Comparison of ENCODE assay signal across 1 cellular context in the genomic region with DNA sequence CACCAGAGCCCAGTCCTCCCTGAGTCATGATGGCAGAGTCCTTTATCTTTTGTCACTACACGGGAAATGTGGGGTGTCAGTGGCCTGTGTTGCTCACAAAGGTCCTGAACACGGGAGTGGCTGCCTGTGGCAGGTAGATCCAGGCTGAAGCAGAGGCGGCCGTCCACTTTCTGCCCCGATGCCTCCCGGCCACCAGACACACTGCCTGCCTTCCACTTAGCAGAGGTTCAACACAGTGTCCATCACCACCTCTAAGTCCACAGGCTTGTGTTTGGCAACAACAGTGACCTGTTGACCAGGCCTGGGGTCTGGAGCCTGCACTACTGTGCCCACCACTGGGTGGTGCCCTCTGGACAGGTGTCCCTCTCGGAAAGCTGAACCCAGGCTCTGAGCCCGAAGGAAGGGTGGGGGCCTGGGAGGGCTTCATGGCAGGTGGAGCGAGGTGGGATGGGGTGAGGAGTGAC.
TF ChIP-seq lines count a peak whose summit lies in the region.

No MANE protein-coding gene starts in this region.

TF ChIP-seq in HepG2, 621 proteins besides CTCF, POLR2A, EP300 and RAD21 (continued from another document):
- TF ChIP-seq NFAT5 (CRISPR knock-in tag; IDR thresholded peaks at IDR 0.05) (no peak), ZFYVE20 (CRISPR knock-in tag; IDR thresholded peaks at IDR 0.05; ENCODE audit: borderline replicate concordance, low read depth) (no peak), TGIF2 (CRISPR knock-in tag; IDR thresholded peaks at IDR 0.05) (no peak), ZNF83 (CRISPR knock-in tag; IDR thresholded peaks at IDR 0.05; ENCODE audit: borderline replicate concordance) (no peak), ZFP36L1 (CRISPR knock-in tag; IDR thresholded peaks at IDR 0.05) (no peak), ZNF557 (CRISPR knock-in tag; IDR thresholded peaks at IDR 0.05) (no peak), ARHGAP35 (CRISPR knock-in tag; IDR thresholded peaks at IDR 0.05; ENCODE audit: borderline replicate concordance) (no peak), ZNF484 (CRISPR knock-in tag; IDR thresholded peaks at IDR 0.05; ENCODE audit: borderline replicate concordance, low read depth) (no peak), POGK (CRISPR knock-in tag; conservative IDR thresholded peaks at IDR 0.05) (no peak), PTBP1 (IDR thresholded peaks at IDR 0.05; ENCODE audit: low read depth, low read length, poor library complexity, severe bottlenecking) (no peak), PHF20 (CRISPR knock-in tag; IDR thresholded peaks at IDR 0.05) (no peak), ZMYM3 (CRISPR knock-in tag; IDR thresholded peaks at IDR 0.05) (no peak), CENPX (CRISPR knock-in tag; IDR thresholded peaks at IDR 0.05) (no peak), NFE2L2 (IDR thresholded peaks at IDR 0.05; ENCODE audit: low read length) (no peak), AGO1 (IDR thresholded peaks at IDR 0.05; ENCODE audit: low read depth, low read length, poor library complexity, severe bottlenecking) (no peak), MTERF4 (CRISPR knock-in tag; IDR thresholded peaks at IDR 0.05) (no peak), HCFC1 (IDR thresholded peaks at IDR 0.05; ENCODE audit: low read depth, low read length) (no peak), THAP7 (CRISPR knock-in tag; IDR thresholded peaks at IDR 0.05) (no peak), ZNF652 (CRISPR knock-in tag; IDR thresholded peaks at IDR 0.05; ENCODE audit: borderline replicate concordance, low read depth) (no peak), NPAS2 (CRISPR knock-in tag; IDR thresholded peaks at IDR 0.05; ENCODE audit: borderline replicate concordance) (no peak), RARG (CRISPR knock-in tag; IDR thresholded peaks at IDR 0.05; ENCODE audit: low read depth) (no peak), ZNF777 (CRISPR knock-in tag; IDR thresholded peaks at IDR 0.05) (no peak), SYNCRIP (IDR thresholded peaks at IDR 0.05; ENCODE audit: insufficient read depth, low read depth, low read length) (no peak), HDAC2 (CRISPR knock-in tag; IDR thresholded peaks at IDR 0.05) (no peak), SCMH1 (CRISPR knock-in tag; IDR thresholded peaks at IDR 0.05; ENCODE audit: borderline replicate concordance) (no peak), DBP (CRISPR knock-in tag; IDR thresholded peaks at IDR 0.05; ENCODE audit: not compliant biosample characterization) (no peak), RBFOX2 (IDR thresholded peaks at IDR 0.05; ENCODE audit: low read depth, low read length) (no peak), NAIF1 (CRISPR knock-in tag; IDR thresholded peaks at IDR 0.05; ENCODE audit: borderline replicate concordance) (no peak), ZNF614 (CRISPR knock-in tag; IDR thresholded peaks at IDR 0.05; ENCODE audit: borderline replicate concordance) (no peak), PAXIP1 (CRISPR knock-in tag; conservative IDR thresholded peaks at IDR 0.05) (no peak), HDAC1 (CRISPR knock-in tag; IDR thresholded peaks at IDR 0.05) (no peak), NR2F1 (CRISPR knock-in tag; IDR thresholded peaks at IDR 0.05) (peak in 1 of 2 experiments; percentile 45; a peak in 1 of 4 replicates), ZNF549 (CRISPR knock-in tag; IDR thresholded peaks at IDR 0.05) (no peak), FOSL1 (CRISPR knock-in tag; IDR thresholded peaks at IDR 0.05; ENCODE audit: borderline replicate concordance) (no peak), HNRNPL (IDR thresholded peaks at IDR 0.05; ENCODE audit: low read depth, low read length) (0 out of 2 replicates have a peak, but pooled peaks have one; percentile 26), ZNF143 (CRISPR knock-in tag; IDR thresholded peaks at IDR 0.05) (no peak), ZFP90 (CRISPR knock-in tag; IDR thresholded peaks at IDR 0.05; ENCODE audit: borderline replicate concordance) (no peak), SMAD1 (CRISPR knock-in tag; IDR thresholded peaks at IDR 0.05; ENCODE audit: borderline replicate concordance, low read depth) (no peak)
- TF ChIP-seq, protein P1, sequence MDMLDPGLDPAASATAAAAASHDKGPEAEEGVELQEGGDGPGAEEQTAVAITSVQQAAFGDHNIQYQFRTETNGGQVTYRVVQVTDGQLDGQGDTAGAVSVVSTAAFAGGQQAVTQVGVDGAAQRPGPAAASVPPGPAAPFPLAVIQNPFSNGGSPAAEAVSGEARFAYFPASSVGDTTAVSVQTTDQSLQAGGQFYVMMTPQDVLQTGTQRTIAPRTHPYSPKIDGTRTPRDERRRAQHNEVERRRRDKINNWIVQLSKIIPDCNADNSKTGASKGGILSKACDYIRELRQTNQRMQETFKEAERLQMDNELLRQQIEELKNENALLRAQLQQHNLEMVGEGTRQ (IDR thresholded peaks at IDR 0.05; ENCODE audit: low read depth, low read length), result no peak
- TF ChIP-seq, protein P1 (CRISPR knock-in tag; IDR thresholded peaks at IDR 0.05; ENCODE audit: borderline replicate concordance), result no peak
- TF ChIP-seq, protein P2, sequence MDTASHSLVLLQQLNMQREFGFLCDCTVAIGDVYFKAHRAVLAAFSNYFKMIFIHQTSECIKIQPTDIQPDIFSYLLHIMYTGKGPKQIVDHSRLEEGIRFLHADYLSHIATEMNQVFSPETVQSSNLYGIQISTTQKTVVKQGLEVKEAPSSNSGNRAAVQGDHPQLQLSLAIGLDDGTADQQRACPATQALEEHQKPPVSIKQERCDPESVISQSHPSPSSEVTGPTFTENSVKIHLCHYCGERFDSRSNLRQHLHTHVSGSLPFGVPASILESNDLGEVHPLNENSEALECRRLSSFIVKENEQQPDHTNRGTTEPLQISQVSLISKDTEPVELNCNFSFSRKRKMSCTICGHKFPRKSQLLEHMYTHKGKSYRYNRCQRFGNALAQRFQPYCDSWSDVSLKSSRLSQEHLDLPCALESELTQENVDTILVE (CRISPR knock-in tag; IDR thresholded peaks at IDR 0.05), result no peak
- TF ChIP-seq, protein P3, sequence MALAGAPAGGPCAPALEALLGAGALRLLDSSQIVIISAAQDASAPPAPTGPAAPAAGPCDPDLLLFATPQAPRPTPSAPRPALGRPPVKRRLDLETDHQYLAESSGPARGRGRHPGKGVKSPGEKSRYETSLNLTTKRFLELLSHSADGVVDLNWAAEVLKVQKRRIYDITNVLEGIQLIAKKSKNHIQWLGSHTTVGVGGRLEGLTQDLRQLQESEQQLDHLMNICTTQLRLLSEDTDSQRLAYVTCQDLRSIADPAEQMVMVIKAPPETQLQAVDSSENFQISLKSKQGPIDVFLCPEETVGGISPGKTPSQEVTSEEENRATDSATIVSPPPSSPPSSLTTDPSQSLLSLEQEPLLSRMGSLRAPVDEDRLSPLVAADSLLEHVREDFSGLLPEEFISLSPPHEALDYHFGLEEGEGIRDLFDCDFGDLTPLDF (CRISPR knock-in tag; IDR thresholded peaks at IDR 0.05), result no peak
